ENCODE assay signal across 8 cellular contexts in the genomic region with DNA sequence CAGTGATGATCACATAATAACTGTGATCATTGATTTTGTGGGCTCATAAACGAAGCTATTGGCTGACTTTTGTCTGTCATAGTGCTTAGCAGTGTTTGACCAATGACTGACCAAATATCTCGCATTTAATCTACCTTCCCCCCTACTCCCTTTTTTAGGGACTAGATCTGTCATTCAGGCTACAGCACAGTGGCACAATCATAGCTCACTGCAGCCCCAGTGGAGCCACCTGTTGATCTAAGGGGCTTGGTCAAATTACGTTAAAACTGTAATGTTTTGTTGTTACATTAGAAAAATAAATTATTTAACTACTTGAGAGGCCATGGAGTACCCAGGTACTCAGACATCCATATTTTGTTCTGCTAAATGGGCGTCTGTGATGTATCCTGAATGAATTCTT. TPM values are rescaled to one million over a fixed set of nuclear protein-coding genes. Genes with fewer than 3 reads are reported as not detected.
DNase-seq lines count a peak whose midpoint lies in the region; ATAC-seq and TF ChIP-seq lines count a peak whose summit lies in the region.

No MANE protein-coding gene starts in this region.

- DNase-seq in A673 (ENCODE audit: low spot score) (no peak), HCT116 (ENCODE audit: low read depth, low spot score) (no peak), lung (ENCODE audit: low spot score) (no peak), posterior vena cava (ENCODE audit: low spot score) (no peak), NCI-H187 (lab: John Stamatoyannopoulos, UW) (no peak), SHP77 treated with DMSO at 0.1 percent for 48 hours (lab: John Stamatoyannopoulos, UW) (no peak), GM20000 (ENCODE audit: low spot score) (no peak)
- DNase-seq in activated naive CD8-positive, alpha-beta T cell treated with anti-CD3 and anti-CD28 coated beads for 36 hours, result peak; percentile 2

- peak overlapping the region; percentile 67 for H3K4me3 ChIP-seq in A673 (ENCODE audit: low read depth, low read length, poor library complexity, severe bottlenecking)
- H3K4me3 ChIP-seq in HCT116 (replicated peaks in 1 of 2; ENCODE audit: low read depth in 1 of 2, low read length in 2 of 2), result peak overlapping the region; percentile 69 to 70
- no peak overlapping the region for H3K4me3 ChIP-seq in lung

- RAD21 ChIA-PET in HCT116 (lab: Charles Lee; ENCODE audit: low non-redundant PET in 1 of 2, low total read pairs in 2 of 2, uncharacterized antibody in 2 of 2, unreplicated experiment in 2 of 2), result no interaction called here

- H3K9me3 Mint-ChIP-seq in activated naive CD8-positive, alpha-beta T cell treated with anti-CD3 and anti-CD28 coated beads for 36 hours, result no peaks in the 10 kb centered on the region

- peaks cover 29% of the 10 kb centered on the region for H3K4me1 Mint-ChIP-seq in activated naive CD8-positive, alpha-beta T cell treated with anti-CD3 and anti-CD28 coated beads for 36 hours

- no peaks in the 10 kb centered on the region for H4K20me1 ChIP-seq in HCT116 (ENCODE audit: insufficient read depth)

- no peaks in the 10 kb centered on the region for H3K27me3 Mint-ChIP-seq in activated naive CD8-positive, alpha-beta T cell treated with anti-CD3 and anti-CD28 coated beads for 36 hours

- no peak for TF ChIP-seq POLR2A in HCT116 (IDR thresholded peaks at IDR 0.05; ENCODE audit: borderline replicate concordance, extremely low read depth, insufficient read depth, insufficient read length)

- POLR2A ChIA-PET in A673 (lab: Charles Lee; ENCODE audit: low non-redundant PET) (no interaction called here), HCT116 (lab: Charles Lee) (no interaction called here)

- peak overlapping the region; percentile 78 for H3K4me2 ChIP-seq in HCT116 (ENCODE audit: low read length)

- peaks cover 13% of the 10 kb centered on the region; the same call in 1 of the 2 replicates for H3K79me2 ChIP-seq in HCT116 (ENCODE audit: insufficient read depth, low read length)

- peak overlapping the region; percentile 84 for H3K4me3 Mint-ChIP-seq in activated naive CD8-positive, alpha-beta T cell treated with anti-CD3 and anti-CD28 coated beads for 36 hours

- H3K27me3 ChIP-seq in A673 (replicated peaks; ENCODE audit: insufficient read depth, low read depth, low read length, poor library complexity), result no peaks in the 10 kb centered on the region
- H3K27me3 ChIP-seq in HCT116 (ENCODE audit: insufficient read depth, low read length), result no peaks in the 10 kb centered on the region
- no peaks in the 10 kb centered on the region for H3K27me3 ChIP-seq in lung (ENCODE audit: control insufficient read depth, insufficient read depth)

- intact Hi-C loops in A673 (cut with micrococcal nuclease; ENCODE audit: unreplicated experiment) (no loop called here), HCT116 (cut with micrococcal nuclease) (no loop called here), posterior vena cava (cut with DNase I) (no loop called here)

- H3K36me3 Mint-ChIP-seq in activated naive CD8-positive, alpha-beta T cell treated with anti-CD3 and anti-CD28 coated beads for 36 hours, result peaks cover 4% of the 10 kb centered on the region

- no peaks in the 10 kb centered on the region for H3K9me3 ChIP-seq in A673 (ENCODE audit: low read depth, low read length, poor library complexity, severe bottlenecking)
- no peaks in the 10 kb centered on the region for H3K9me3 ChIP-seq in HCT116 (ENCODE audit: control insufficient read depth in 1 of 2, insufficient read depth in 1 of 2, low read depth in 1 of 2, low read length in 2 of 2)
- peaks cover 0 to 2% of the 10 kb centered on the region in 2 donors for H3K9me3 ChIP-seq in lung (ENCODE audit: control insufficient read depth in 2 of 2, insufficient read depth in 1 of 2, low read length in 1 of 2)

- TF ChIP-seq CTCF in A673 (conservative IDR thresholded peaks at IDR 0.05; ENCODE audit: low read depth, low read length), result no peak
- TF ChIP-seq CTCF in HCT116 (IDR thresholded peaks at IDR 0.05 in 2 of 3, conservative IDR thresholded peaks at IDR 0.05 in 1 of 3; ENCODE audit: borderline replicate concordance in 1 of 3, insufficient read depth in 1 of 3, low read depth in 2 of 3, low read length in 2 of 3), result no peak
- no peak for TF ChIP-seq CTCF in lung (IDR thresholded peaks at IDR 0.05; ENCODE audit: control extremely low read depth, extremely low read depth)
- TF ChIP-seq CTCF in GM20000 (IDR thresholded peaks at IDR 0.05; ENCODE audit: extremely low read depth, missing control alignments), result no peak

- ATAC-seq in HCT116 (no peak), lung (ENCODE audit: insufficient read depth, low FRiP score) (no peak)

- CTCF ChIA-PET in A673 (lab: Charles Lee), result no interaction called here
- CTCF ChIA-PET in HCT116 (lab: Charles Lee), result no interaction called here

- WGBS in lung, 2 donors, result 39 to 64% methylated on average over 4 of the region's 4 CpGs

- no peak overlapping the region for H2AFZ ChIP-seq in HCT116 (ENCODE audit: low read depth, low read length, poor library complexity, severe bottlenecking)

- H3K9me2 ChIP-seq in HCT116 (ENCODE audit: insufficient read depth), result no peaks in the 10 kb centered on the region

- no peak for TF ChIP-seq RAD21 in HCT116 (IDR thresholded peaks at IDR 0.05; ENCODE audit: low read depth)

- peak overlapping the region; percentile 80 for H3K9ac ChIP-seq in HCT116 (ENCODE audit: low read length)

- BruUV-seq in A673 (replicated peaks; lab: Mats Ljungman, UMichigan) (no TSS peak), HCT116 (replicated peaks; lab: Mats Ljungman, UMichigan) (no TSS peak)

- H3K36me3 ChIP-seq in A673 (ENCODE audit: insufficient read depth, low read length, poor library complexity, severe bottlenecking) (no peaks in the 10 kb centered on the region), HCT116 (ENCODE audit: control insufficient read depth in 1 of 2, insufficient read depth in 2 of 2, low read length in 2 of 2) (no peaks in the 10 kb centered on the region), lung (ENCODE audit: control insufficient read depth in 2 of 2, insufficient read depth in 2 of 2, low read length in 2 of 2) (no peaks in the 10 kb centered on the region)

- H3K4me1 ChIP-seq in A673 (ENCODE audit: insufficient read depth, low read length, poor library complexity, severe bottlenecking), result peaks cover 4% of the 10 kb centered on the region
- H3K4me1 ChIP-seq in HCT116 (ENCODE audit: control insufficient read depth in 1 of 2, insufficient read depth in 2 of 2, low read length in 2 of 2), result peaks cover 8 to 19% of the 10 kb centered on the region in 2 experiments
- H3K4me1 ChIP-seq in lung (ENCODE audit: control insufficient read depth in 2 of 2, insufficient read depth in 2 of 2, low read length in 2 of 2), result peaks cover 0 to 2% of the 10 kb centered on the region in 2 donors

- H3K27ac ChIP-seq in A673 (ENCODE audit: low read depth, low read length, poor library complexity, severe bottlenecking) (peak overlapping the region; percentile 98), HCT116 (ENCODE audit: low read depth, low read length) (peak overlapping the region; percentile 95; the same call in 1 of the 2 replicates), lung (ENCODE audit: low read depth in 1 of 2, low read length in 1 of 2) (peak overlapping the region; percentile 40 to 100)

- H3K27ac Mint-ChIP-seq in activated naive CD8-positive, alpha-beta T cell treated with anti-CD3 and anti-CD28 coated beads for 36 hours, result peak overlapping the region; percentile 93

TF ChIP-seq in HCT116, 20 proteins besides CTCF, POLR2A, EP300 and RAD21 (continues in another document):
- TF ChIP-seq SP1 (IDR thresholded peaks at IDR 0.05; ENCODE audit: low read depth), result no peak
- TF ChIP-seq POLR2AphosphoS5 (IDR thresholded peaks at IDR 0.05; ENCODE audit: low read depth, low read length), result no peak
- TF ChIP-seq EZH2 (IDR thresholded peaks at IDR 0.05), result no peak
- no peak for TF ChIP-seq ZNF274 (IDR thresholded peaks at IDR 0.05; ENCODE audit: low read depth, low read length)
- no peak for TF ChIP-seq ELF1 (IDR thresholded peaks at IDR 0.05; ENCODE audit: borderline replicate concordance, low read depth)
- TF ChIP-seq EZH2phosphoT487 (IDR thresholded peaks at IDR 0.05; ENCODE audit: borderline replicate concordance), result no peak
- TF ChIP-seq, protein P1, sequence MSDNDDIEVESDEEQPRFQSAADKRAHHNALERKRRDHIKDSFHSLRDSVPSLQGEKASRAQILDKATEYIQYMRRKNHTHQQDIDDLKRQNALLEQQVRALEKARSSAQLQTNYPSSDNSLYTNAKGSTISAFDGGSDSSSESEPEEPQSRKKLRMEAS (IDR thresholded peaks at IDR 0.05), result no peak
- no peak for TF ChIP-seq SRF (IDR thresholded peaks at IDR 0.05; ENCODE audit: low read depth)

RNA-seq across cellular contexts. Expression of a gene that starts 1.5 kb away (rescaled TPM):
- 78.1 and 84.6 TPM in 2 replicates for total RNA-seq in A673 (2021)
- 32.5 TPM for total RNA-seq in HCT116 (2021; ENCODE audit: unreplicated experiment)
- 34.7 and 37.4 TPM in 2 replicates for polyA plus RNA-seq in HCT116 (2012)
- total RNA-seq in activated naive CD8-positive, alpha-beta T cell treated with anti-CD3 and anti-CD28 coated beads for 36 hours, result 10 to 100 TPM; 97.3 to 99.7 TPM
- total RNA-seq in lung, result 10 to 100 TPM; 43.5 to 83.1 TPM
- polyA plus RNA-seq in lung, result 100 to 1,000 TPM in 1 of 2 donors, 10 to 100 TPM in 1; 89.0 to 106 TPM
- total RNA-seq in posterior vena cava, result 100 to 1,000 TPM; 125 to 126 TPM

RNA-seq across cellular contexts. Expression of a gene that starts 5.7 kb away (rescaled TPM):
- total RNA-seq in A673 (2021), result 1.1 and 1.9 TPM in 2 replicates
- 2.6 TPM for total RNA-seq in HCT116 (2021; ENCODE audit: unreplicated experiment)
- 1.2 and 1.7 TPM in 2 replicates for polyA plus RNA-seq in HCT116 (2012)
- 1 to 10 TPM; 4.3 TPM for total RNA-seq in activated naive CD8-positive, alpha-beta T cell treated with anti-CD3 and anti-CD28 coated beads for 36 hours
- 10 to 100 TPM in 1 of 2 donors, 1 to 10 TPM in 1; 6.1 to 38.1 TPM for total RNA-seq in lung
- 1 to 10 TPM; 6.1 to 9.0 TPM for polyA plus RNA-seq in lung
- total RNA-seq in posterior vena cava, result 10 to 100 TPM; 28.1 to 31.0 TPM

RNA-seq across cellular contexts. Expression of a gene that starts 42.7 kb away (rescaled TPM):
- total RNA-seq in A673 (2021) (5.9 and 6.4 TPM in 2 replicates), HCT116 (2021; ENCODE audit: unreplicated experiment) (5.3 TPM), lung (1 to 10 TPM; 4.3 to 9.5 TPM), posterior vena cava (1 to 10 TPM; 3.7 to 5.8 TPM)
- polyA plus RNA-seq in HCT116 (2012), result 2.2 and 4.5 TPM in 2 replicates
- 1 to 10 TPM; 4.6 to 5.0 TPM for total RNA-seq in activated naive CD8-positive, alpha-beta T cell treated with anti-CD3 and anti-CD28 coated beads for 36 hours
- 10 to 100 TPM in 1 of 2 donors, 1 to 10 TPM in 1; 7.3 to 15.7 TPM for polyA plus RNA-seq in lung

RNA-seq across cellular contexts. Expression of a gene that starts 42.7 kb away (rescaled TPM):
- total RNA-seq in A673 (2021) (19.8 and 21.0 TPM in 2 replicates), HCT116 (2021; ENCODE audit: unreplicated experiment) (10.7 TPM), lung (10 to 100 TPM; 10.7 to 16.5 TPM), posterior vena cava (10 to 100 TPM; 15.7 to 22.7 TPM)
- polyA plus RNA-seq in HCT116 (2012), result 6.8 and 8.2 TPM in 2 replicates
- 10 to 100 TPM; 17.2 to 19.9 TPM for total RNA-seq in activated naive CD8-positive, alpha-beta T cell treated with anti-CD3 and anti-CD28 coated beads for 36 hours
- 10 to 100 TPM in 1 of 2 donors, 1 to 10 TPM in 1; 7.6 to 60.2 TPM for polyA plus RNA-seq in lung

RNA-seq across cellular contexts. Expression of a gene that starts 43.1 kb away (rescaled TPM):
- total RNA-seq in A673 (2021), result 25.7 TPM in 2 replicates
- 21.3 TPM for total RNA-seq in HCT116 (2021; ENCODE audit: unreplicated experiment)
- 13.3 and 13.4 TPM in 2 replicates for polyA plus RNA-seq in HCT116 (2012)
- total RNA-seq in activated naive CD8-positive, alpha-beta T cell treated with anti-CD3 and anti-CD28 coated beads for 36 hours, result 10 to 100 TPM; 41.2 to 41.7 TPM
- total RNA-seq in lung, result 10 to 100 TPM; 13.7 to 17.9 TPM
- 10 to 100 TPM in 1 of 2 donors, 1 to 10 TPM in 1; 7.9 to 13.1 TPM for polyA plus RNA-seq in lung
- 10 to 100 TPM; 13.4 to 15.2 TPM for total RNA-seq in posterior vena cava
